In genomic region chr5:157311595-157311994, GRCh38 we compare ENCODE assay signal across 23 cellular contexts. TPM values are rescaled to one million over a fixed set of nuclear protein-coding genes. Genes with fewer than 3 reads are reported as not detected.
DNase-seq lines count a peak whose midpoint lies in the region; ATAC-seq and TF ChIP-seq lines count a peak whose summit lies in the region.
"Had no signal": no experiment of that assay in that cellular context is flagged by ENCODE, and none has a peak within 500 bp of the region (broad histone marks: within the 10 kb centered on the region; RNA-seq: fewer than 3 reads in every experiment).

No MANE protein-coding gene starts in this region.

- no peak for TF ChIP-seq CTCF in progenitor cell of endocrine pancreas (IDR thresholded peaks at IDR 0.05; ENCODE audit: unreplicated experiment)

- no peak overlapping the region for H3K4me3 ChIP-seq in CD8-positive, alpha-beta memory T cell (ENCODE audit: low read length)
- H3K4me3 ChIP-seq: GM23248, heart right ventricle, left ventricle myocardium inferior, neural progenitor cell, psoas muscle, tibial artery had no signal

- peaks cover 45% of the 10 kb centered on the region for H3K4me1 Mint-ChIP-seq in activated CD4-positive, alpha-beta T cell treated with anti-CD3 and anti-CD28 coated beads for 36 hours
- peaks cover 38 to 55% (median 50%) of the 10 kb centered on the region in 3 donors for H3K4me1 Mint-ChIP-seq in CD8-positive, alpha-beta memory T cell
- H3K4me1 Mint-ChIP-seq in activated T-helper 2 cell treated with anti-CD3 and anti-CD28 coated beads, Interferon-gamma antibody, Interleukin-2, Interleukin-4, amounts not matched to agents 10 μg/mL and 5 μg/mL and 100 μg/mL, durations not matched to agents 14 hours and 24 hours and 36 hours (ENCODE audit: low read depth): peaks cover 26% of the 10 kb centered on the region
- H3K4me1 Mint-ChIP-seq in naive thymus-derived CD8-positive, alpha-beta T cell: peaks cover 21 to 63% (median 56%) of the 10 kb centered on the region in 4 donors
- H3K4me1 Mint-ChIP-seq in progenitor cell of endocrine pancreas (ENCODE audit: low read depth): no peaks in the 10 kb centered on the region

- POLR2A ChIA-PET in activated CD4-positive, alpha-beta T cell treated with anti-CD3 and anti-CD28 coated beads for 36 hours (lab: Charles Lee): no interaction called here
- POLR2A ChIA-PET in CD8-positive, alpha-beta memory T cell (lab: Charles Lee): no interaction called here
- POLR2A ChIA-PET in naive thymus-derived CD8-positive, alpha-beta T cell (lab: Charles Lee): interaction anchor here (0.9 kb wide), 1 partner anchor 56 kb away, joined by 3 read pairs; no protein-coding TSS in a partner anchor

- peaks cover 56% of the 10 kb centered on the region for H3K36me3 ChIP-seq in CD8-positive, alpha-beta memory T cell (ENCODE audit: insufficient read depth, low read length)
- H3K36me3 ChIP-seq: neural progenitor cell, tibial artery had no signal

- no peaks in the 10 kb centered on the region for H3K27me3 ChIP-seq in CD8-positive, alpha-beta memory T cell (ENCODE audit: insufficient read depth, low read length, poor library complexity, severe bottlenecking)
- H3K27me3 ChIP-seq: heart right ventricle, neural progenitor cell, tibial artery had no signal

- no peak overlapping the region for H3K4me3 Mint-ChIP-seq in activated CD4-positive, alpha-beta T cell treated with anti-CD3 and anti-CD28 coated beads for 36 hours
- H3K4me3 Mint-ChIP-seq in CD8-positive, alpha-beta memory T cell: peak overlapping the region in 1 of 7 donors; percentile 16
- H3K4me3 Mint-ChIP-seq in activated T-helper 2 cell treated with anti-CD3 and anti-CD28 coated beads, Interferon-gamma antibody, Interleukin-2, Interleukin-4, amounts not matched to agents 10 μg/mL and 5 μg/mL and 100 μg/mL, durations not matched to agents 14 hours and 24 hours and 36 hours (ENCODE audit: low read depth): no peak overlapping the region
- H3K4me3 Mint-ChIP-seq in naive thymus-derived CD8-positive, alpha-beta T cell: peak overlapping the region in 1 of 10 donors; percentile 41
- no peak overlapping the region for H3K4me3 Mint-ChIP-seq in progenitor cell of endocrine pancreas (ENCODE audit: low read depth)
- H3K4me3 Mint-ChIP-seq: activated naive CD4-positive, alpha-beta T cell treated with anti-CD3 and anti-CD28 coated beads, Interleukin-2, amount 10 ng/mL, durations not matched to agents 7 days and 5 days; neural progenitor cell had no signal

- H3K9me3 ChIP-seq in CD8-positive, alpha-beta memory T cell (ENCODE audit: low read length): no peaks in the 10 kb centered on the region
- H3K9me3 ChIP-seq: heart right ventricle, left ventricle myocardium inferior, psoas muscle, tibial artery had no signal

- no peaks in the 10 kb centered on the region for H3K9me3 Mint-ChIP-seq in activated CD4-positive, alpha-beta T cell treated with anti-CD3 and anti-CD28 coated beads for 36 hours (ENCODE audit: low read depth)
- H3K9me3 Mint-ChIP-seq in CD8-positive, alpha-beta memory T cell: no peaks in the 10 kb centered on the region
- H3K9me3 Mint-ChIP-seq in activated T-helper 2 cell treated with anti-CD3 and anti-CD28 coated beads, Interferon-gamma antibody, Interleukin-2, Interleukin-4, amounts not matched to agents 10 μg/mL and 5 μg/mL and 100 μg/mL, durations not matched to agents 14 hours and 24 hours and 36 hours: no peaks in the 10 kb centered on the region
- no peaks in the 10 kb centered on the region for H3K9me3 Mint-ChIP-seq in naive thymus-derived CD8-positive, alpha-beta T cell
- H3K9me3 Mint-ChIP-seq in progenitor cell of endocrine pancreas (ENCODE audit: low read depth): no peaks in the 10 kb centered on the region
- H3K9me3 Mint-ChIP-seq: activated naive CD4-positive, alpha-beta T cell treated with anti-CD3 and anti-CD28 coated beads, Interleukin-2, amount 10 ng/mL, durations not matched to agents 7 days and 5 days; neural progenitor cell had no signal

- H3K27ac ChIP-seq in CD8-positive, alpha-beta memory T cell (ENCODE audit: low read depth, low read length): no peak overlapping the region
- H3K27ac ChIP-seq: GM23248, heart right ventricle, left ventricle myocardium inferior, neural progenitor cell, psoas muscle, tibial artery had no signal

- no peak for DNase-seq in activated CD4-positive, alpha-beta T cell treated with anti-CD3 and anti-CD28 coated beads for 36 hours
- DNase-seq in activated CD4-positive, alpha-beta T cell treated with anti-CD3 and anti-CD28 coated beads, Interleukin-2, amount 50 U/mL, for 1 hour: no peak
- no peak for DNase-seq in CD8-positive, alpha-beta memory T cell
- no peak for DNase-seq in activated T-helper 2 cell treated with anti-CD3 and anti-CD28 coated beads, Interferon-gamma antibody, Interleukin-2, Interleukin-4, amounts not matched to agents 10 μg/mL and 5 μg/mL and 100 μg/mL, durations not matched to agents 14 hours and 24 hours and 36 hours (ENCODE audit: low spot score)
- no peak for DNase-seq in naive thymus-derived CD8-positive, alpha-beta T cell
- no peak for DNase-seq in progenitor cell of endocrine pancreas (ENCODE audit: low spot score, unreplicated experiment)
- DNase-seq: 8988T; activated CD8-positive, alpha-beta memory T cell treated with anti-CD3 and anti-CD28 coated beads, Interleukin-2, amount 50 U/mL, for 4 hours; activated naive CD4-positive, alpha-beta T cell treated with anti-CD3 and anti-CD28 coated beads, Interleukin-2, amount 10 ng/mL, durations not matched to agents 7 days and 5 days; Calu3; GM23248; heart right ventricle; left ventricle myocardium inferior; NCI-H1048; NCI-H1930; NCI-H774; psoas muscle; stimulated activated CD4-positive, alpha-beta T cell treated with anti-CD3 and anti-CD28 coated beads, Interleukin-2, amount 100 ng/mL, for 24 hours; stimulated activated naive CD4-positive, alpha-beta T cell treated with Interleukin-2 at 50 U/mL for 16 hours; tibial artery had no signal

- H3K4me1 ChIP-seq in CD8-positive, alpha-beta memory T cell (ENCODE audit: insufficient read depth, low read length): peaks cover 49% of the 10 kb centered on the region
- H3K4me1 ChIP-seq: psoas muscle had no signal

- ATAC-seq in activated CD4-positive, alpha-beta T cell treated with anti-CD3 and anti-CD28 coated beads for 36 hours: no peak
- ATAC-seq in naive thymus-derived CD8-positive, alpha-beta T cell: no peak
- no peak for ATAC-seq in HG03280 (IDR thresholded peaks at IDR 0.05; ENCODE audit: unreplicated experiment)
- no peak for ATAC-seq in GM19455 (IDR thresholded peaks at IDR 0.05; ENCODE audit: unreplicated experiment)

- H3K36me3 Mint-ChIP-seq in activated CD4-positive, alpha-beta T cell treated with anti-CD3 and anti-CD28 coated beads for 36 hours (ENCODE audit: low read depth): peaks cover 61% of the 10 kb centered on the region
- peaks cover 19 to 88% (median 26%) of the 10 kb centered on the region in 3 donors for H3K36me3 Mint-ChIP-seq in CD8-positive, alpha-beta memory T cell
- peaks cover 79% of the 10 kb centered on the region for H3K36me3 Mint-ChIP-seq in activated T-helper 2 cell treated with anti-CD3 and anti-CD28 coated beads, Interferon-gamma antibody, Interleukin-2, Interleukin-4, amounts not matched to agents 10 μg/mL and 5 μg/mL and 100 μg/mL, durations not matched to agents 14 hours and 24 hours and 36 hours (ENCODE audit: low read depth)
- H3K36me3 Mint-ChIP-seq in naive thymus-derived CD8-positive, alpha-beta T cell: peaks cover 4 to 88% (median 23%) of the 10 kb centered on the region in 3 donors
- peaks cover 14% of the 10 kb centered on the region for H3K36me3 Mint-ChIP-seq in progenitor cell of endocrine pancreas (ENCODE audit: insufficient read depth)

- H3K27ac Mint-ChIP-seq in activated CD4-positive, alpha-beta T cell treated with anti-CD3 and anti-CD28 coated beads for 36 hours: peak overlapping the region; percentile 65
- peak overlapping the region in 7 of 8 donors; percentile 32 to 87 (median 72) for H3K27ac Mint-ChIP-seq in CD8-positive, alpha-beta memory T cell
- H3K27ac Mint-ChIP-seq in activated T-helper 2 cell treated with anti-CD3 and anti-CD28 coated beads, Interferon-gamma antibody, Interleukin-2, Interleukin-4, amounts not matched to agents 10 μg/mL and 5 μg/mL and 100 μg/mL, durations not matched to agents 14 hours and 24 hours and 36 hours: peak overlapping the region; percentile 52
- peak overlapping the region in 9 of 10 donors; percentile 46 to 92 (median 84) for H3K27ac Mint-ChIP-seq in naive thymus-derived CD8-positive, alpha-beta T cell
- H3K27ac Mint-ChIP-seq in progenitor cell of endocrine pancreas: no peak overlapping the region
- H3K27ac Mint-ChIP-seq: neural progenitor cell had no signal

- intact Hi-C loops in activated CD4-positive, alpha-beta T cell treated with anti-CD3 and anti-CD28 coated beads for 36 hours (cut with DNase I, micrococcal nuclease): loop anchor here in 1 of 2 experiments (5.0 kb wide), 1 partner anchor 44 kb away; the partner anchor contains the start of gene CYFIP2
- intact Hi-C loops in activated T-helper 2 cell treated with anti-CD3 and anti-CD28 coated beads, Interferon-gamma antibody, Interleukin-2, Interleukin-4, amounts not matched to agents 10 μg/mL and 5 μg/mL and 100 μg/mL, durations not matched to agents 14 hours and 24 hours and 36 hours (cut with micrococcal nuclease): no loop called here

- H3K27me3 Mint-ChIP-seq in activated CD4-positive, alpha-beta T cell treated with anti-CD3 and anti-CD28 coated beads for 36 hours: no peaks in the 10 kb centered on the region
- no peaks in the 10 kb centered on the region for H3K27me3 Mint-ChIP-seq in CD8-positive, alpha-beta memory T cell
- no peaks in the 10 kb centered on the region for H3K27me3 Mint-ChIP-seq in activated T-helper 2 cell treated with anti-CD3 and anti-CD28 coated beads, Interferon-gamma antibody, Interleukin-2, Interleukin-4, amounts not matched to agents 10 μg/mL and 5 μg/mL and 100 μg/mL, durations not matched to agents 14 hours and 24 hours and 36 hours (ENCODE audit: low read depth)
- no peaks in the 10 kb centered on the region for H3K27me3 Mint-ChIP-seq in naive thymus-derived CD8-positive, alpha-beta T cell
- H3K27me3 Mint-ChIP-seq in progenitor cell of endocrine pancreas: no peaks in the 10 kb centered on the region
- H3K27me3 Mint-ChIP-seq: activated naive CD4-positive, alpha-beta T cell treated with anti-CD3 and anti-CD28 coated beads, Interleukin-2, amount 10 ng/mL, durations not matched to agents 7 days and 5 days had no signal

- CTCF ChIA-PET in activated CD4-positive, alpha-beta T cell treated with anti-CD3 and anti-CD28 coated beads for 36 hours (lab: Charles Lee): interaction anchor here (1.0 to 1.7 kb wide), 2 partner anchors 161 to 163 kb away, joined by 3 to 4 read pairs; no protein-coding TSS in a partner anchor
- CTCF ChIA-PET in CD8-positive, alpha-beta memory T cell (lab: Charles Lee): interaction anchor here (0.6 to 0.8 kb wide), 3 partner anchors 39 to 162 kb away, joined by 3 read pairs; no protein-coding TSS in a partner anchor

RNA-seq across cellular contexts. Expression of gene CYFIP2, which starts 45.7 kb away (rescaled TPM):
- 100 to 1,000 TPM; 277 to 526 TPM for total RNA-seq in activated CD4-positive, alpha-beta T cell treated with anti-CD3 and anti-CD28 coated beads for 36 hours
- 100 to 1,000 TPM; 239 to 259 TPM for total RNA-seq in CD8-positive, alpha-beta memory T cell
- 534 TPM for polyA plus RNA-seq in CD8-positive, alpha-beta memory T cell
- 171 and 182 TPM in 2 replicates for total RNA-seq in activated T-helper 2 cell treated with anti-CD3 and anti-CD28 coated beads, Interferon-gamma antibody, Interleukin-2, Interleukin-4, amounts not matched to agents 10 μg/mL and 5 μg/mL and 100 μg/mL, durations not matched to agents 14 hours and 24 hours and 36 hours
- total RNA-seq in naive thymus-derived CD8-positive, alpha-beta T cell: 100 to 1,000 TPM; 395 to 412 TPM
- polyA plus RNA-seq in naive thymus-derived CD8-positive, alpha-beta T cell: 100 to 1,000 TPM; 417 to 668 (median 506) TPM
- 85.1 and 88.5 TPM in 2 replicates for total RNA-seq in progenitor cell of endocrine pancreas
